Comparison of ENCODE assay signal across 11 cellular contexts in the genomic region with DNA sequence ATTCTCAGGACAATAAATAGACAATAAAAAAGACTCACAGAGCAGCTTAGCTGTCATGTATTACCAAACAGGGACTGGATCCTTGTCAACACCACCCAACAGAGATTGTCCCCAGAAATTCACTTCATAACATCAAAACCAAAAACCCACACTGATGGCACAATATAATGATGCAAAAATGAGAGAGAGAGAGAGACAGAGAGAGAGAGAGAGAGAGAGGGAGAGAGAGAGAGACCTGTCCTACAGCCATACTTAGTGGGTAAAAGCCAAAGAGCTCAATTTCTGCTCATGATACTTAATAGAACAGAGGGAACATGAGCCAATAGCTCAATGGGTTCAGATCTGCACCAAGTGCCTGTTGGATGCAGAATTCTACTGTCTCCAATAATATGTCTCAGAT. TPM values are rescaled to one million over a fixed set of nuclear protein-coding genes. Genes with fewer than 3 reads are reported as not detected.
DNase-seq lines count a peak whose midpoint lies in the region; ATAC-seq and TF ChIP-seq lines count a peak whose summit lies in the region.
"Not testable (repeated sequence)": the region's sequence is repeated elsewhere in the genome, so short reads cannot be mapped to it uniquely, and the experiment has no call there.
"Had no signal": no experiment of that assay in that cellular context is flagged by ENCODE, and none has a peak within 500 bp of the region (broad histone marks: within the 10 kb centered on the region; RNA-seq: fewer than 3 reads in every experiment).

No MANE protein-coding gene starts in this region.

- DNase-seq in NAMALWA (ENCODE audit: low spot score) = peak; percentile 14
- not testable (repeated sequence) for DNase-seq in activated CD4-positive, alpha-beta T cell treated with anti-CD3 and anti-CD28 coated beads, Interleukin-2, amount 10 ng/mL, durations not matched to agents 24 days and 14 days; activated T-cell treated with anti-CD3 and anti-CD28 coated beads, Interleukin-2, amount 50 U/mL, for 72 hours; activated naive CD8-positive, alpha-beta T cell treated with anti-CD3 and anti-CD28 coated beads for 36 hours; glutamatergic neuron; nephron progenitor cell; type B pancreatic cell (ENCODE audit: extremely low spot score, unreplicated experiment)

- H3K4me1 Mint-ChIP-seq in activated CD4-positive, alpha-beta T cell treated with anti-CD3 and anti-CD28 coated beads, Interleukin-2, amount 10 ng/mL, durations not matched to agents 24 days and 14 days; activated T-cell treated with anti-CD3 and anti-CD28 coated beads, Interleukin-2, amount 50 U/mL, for 72 hours (ENCODE audit: low read depth); activated naive CD8-positive, alpha-beta T cell treated with anti-CD3 and anti-CD28 coated beads for 36 hours; glutamatergic neuron (ENCODE audit: low read depth, unreplicated experiment); type B pancreatic cell (ENCODE audit: unreplicated experiment): not testable (repeated sequence)
- peaks cover 25% of the 10 kb centered on the region for H3K4me1 Mint-ChIP-seq in nephron progenitor cell

- intact Hi-C loops in activated CD4-positive, alpha-beta T cell treated with anti-CD3 and anti-CD28 coated beads, Interleukin-2, amount 10 ng/mL, durations not matched to agents 24 days and 14 days (cut with micrococcal nuclease) = not testable (repeated sequence)

- not testable (repeated sequence) for TF ChIP-seq CTCF in C4-2B (conservative IDR thresholded peaks at IDR 0.05); glutamatergic neuron (IDR thresholded peaks at IDR 0.05; ENCODE audit: partially characterized antibody, unreplicated experiment); nephron progenitor cell (IDR thresholded peaks at IDR 0.05); type B pancreatic cell (conservative IDR thresholded peaks at IDR 0.05)

- not testable (repeated sequence) for H3K9me3 Mint-ChIP-seq in activated CD4-positive, alpha-beta T cell treated with anti-CD3 and anti-CD28 coated beads, Interleukin-2, amount 10 ng/mL, durations not matched to agents 24 days and 14 days; activated T-cell treated with anti-CD3 and anti-CD28 coated beads, Interleukin-2, amount 50 U/mL, for 72 hours; activated naive CD8-positive, alpha-beta T cell treated with anti-CD3 and anti-CD28 coated beads for 36 hours; glutamatergic neuron (ENCODE audit: unreplicated experiment); nephron progenitor cell; type B pancreatic cell

- peak overlapping the region; percentile 65 for H3K27ac Mint-ChIP-seq in activated CD4-positive, alpha-beta T cell treated with anti-CD3 and anti-CD28 coated beads, Interleukin-2, amount 10 ng/mL, durations not matched to agents 24 days and 14 days
- H3K27ac Mint-ChIP-seq in activated T-cell treated with anti-CD3 and anti-CD28 coated beads, Interleukin-2, amount 50 U/mL, for 72 hours = peak overlapping the region; percentile 15
- peak overlapping the region; percentile 75 for H3K27ac Mint-ChIP-seq in activated naive CD8-positive, alpha-beta T cell treated with anti-CD3 and anti-CD28 coated beads for 36 hours
- H3K27ac Mint-ChIP-seq in glutamatergic neuron (ENCODE audit: unreplicated experiment) = not testable (repeated sequence)
- peak overlapping the region; percentile 7 for H3K27ac Mint-ChIP-seq in nephron progenitor cell
- H3K27ac Mint-ChIP-seq in type B pancreatic cell = peak overlapping the region; percentile 50

- not testable (repeated sequence) for H3K36me3 Mint-ChIP-seq in activated CD4-positive, alpha-beta T cell treated with anti-CD3 and anti-CD28 coated beads, Interleukin-2, amount 10 ng/mL, durations not matched to agents 24 days and 14 days (ENCODE audit: low read depth); activated T-cell treated with anti-CD3 and anti-CD28 coated beads, Interleukin-2, amount 50 U/mL, for 72 hours (ENCODE audit: insufficient read depth in 2 of 2); activated naive CD8-positive, alpha-beta T cell treated with anti-CD3 and anti-CD28 coated beads for 36 hours; glutamatergic neuron (ENCODE audit: unreplicated experiment); nephron progenitor cell (ENCODE audit: low read depth); type B pancreatic cell

- not testable (repeated sequence) for H3K27me3 Mint-ChIP-seq in activated CD4-positive, alpha-beta T cell treated with anti-CD3 and anti-CD28 coated beads, Interleukin-2, amount 10 ng/mL, durations not matched to agents 24 days and 14 days; activated T-cell treated with anti-CD3 and anti-CD28 coated beads, Interleukin-2, amount 50 U/mL, for 72 hours (ENCODE audit: low read depth); activated naive CD8-positive, alpha-beta T cell treated with anti-CD3 and anti-CD28 coated beads for 36 hours; glutamatergic neuron (ENCODE audit: unreplicated experiment); nephron progenitor cell (ENCODE audit: low read depth, poor library complexity); type B pancreatic cell

- not testable (repeated sequence) for ATAC-seq in activated T-cell treated with anti-CD3 and anti-CD28 coated beads, Interleukin-2, amount 50 U/mL, for 72 hours (replicated peaks in 1 of 2)

- peak overlapping the region; percentile 36; the same call in 1 of the 2 replicates for H3K27ac ChIP-seq in C4-2B

- peak overlapping the region; percentile 50 for H3K4me3 Mint-ChIP-seq in activated CD4-positive, alpha-beta T cell treated with anti-CD3 and anti-CD28 coated beads, Interleukin-2, amount 10 ng/mL, durations not matched to agents 24 days and 14 days
- peak overlapping the region; percentile 67 for H3K4me3 Mint-ChIP-seq in activated T-cell treated with anti-CD3 and anti-CD28 coated beads, Interleukin-2, amount 50 U/mL, for 72 hours
- H3K4me3 Mint-ChIP-seq in activated naive CD8-positive, alpha-beta T cell treated with anti-CD3 and anti-CD28 coated beads for 36 hours = peak overlapping the region; percentile 47
- H3K4me3 Mint-ChIP-seq in glutamatergic neuron (ENCODE audit: unreplicated experiment) = peak overlapping the region; percentile 79
- H3K4me3 Mint-ChIP-seq in nephron progenitor cell = peak overlapping the region; percentile 25
- peak overlapping the region; percentile 80 for H3K4me3 Mint-ChIP-seq in type B pancreatic cell

RNA-seq across cellular contexts. Expression of a gene that starts 34.2 kb away (rescaled TPM):
- not detected in 2 replicates for total RNA-seq in activated CD4-positive, alpha-beta T cell treated with anti-CD3 and anti-CD28 coated beads, Interleukin-2, amount 10 ng/mL, durations not matched to agents 24 days and 14 days
- not detected for total RNA-seq in activated T-cell treated with anti-CD3 and anti-CD28 coated beads, Interleukin-2, amount 50 U/mL, for 72 hours
- not detected for total RNA-seq in activated naive CD8-positive, alpha-beta T cell treated with anti-CD3 and anti-CD28 coated beads for 36 hours
- total RNA-seq in glutamatergic neuron (ENCODE audit: unreplicated experiment) = not detected
- not detected in 2 replicates for total RNA-seq in type B pancreatic cell (ENCODE audit: low replicate concordance)
- total RNA-seq: Caco-2, GM23248, HT-29 had no signal

Comparison
In these comparisons a context has a peak if more than half of its experiments do, and no peak if none do; other contexts are left out.
1. H3K4me3 Mint-ChIP-seq: peak in every context shown above with its lines; median percentile 80 in type B pancreatic cell; 79 in glutamatergic neuron; 67 in activated T-cell treated with anti-CD3 and anti-CD28 coated beads, Interleukin-2, amount 50 U/mL, for 72 hours; 50 in activated CD4-positive, alpha-beta T cell treated with anti-CD3 and anti-CD28 coated beads, Interleukin-2, amount 10 ng/mL, durations not matched to agents 24 days and 14 days; 47 in activated naive CD8-positive, alpha-beta T cell treated with anti-CD3 and anti-CD28 coated beads for 36 hours; 25 in nephron progenitor cell.